ENCODE assay signal across 8 cellular contexts in the genomic region with DNA sequence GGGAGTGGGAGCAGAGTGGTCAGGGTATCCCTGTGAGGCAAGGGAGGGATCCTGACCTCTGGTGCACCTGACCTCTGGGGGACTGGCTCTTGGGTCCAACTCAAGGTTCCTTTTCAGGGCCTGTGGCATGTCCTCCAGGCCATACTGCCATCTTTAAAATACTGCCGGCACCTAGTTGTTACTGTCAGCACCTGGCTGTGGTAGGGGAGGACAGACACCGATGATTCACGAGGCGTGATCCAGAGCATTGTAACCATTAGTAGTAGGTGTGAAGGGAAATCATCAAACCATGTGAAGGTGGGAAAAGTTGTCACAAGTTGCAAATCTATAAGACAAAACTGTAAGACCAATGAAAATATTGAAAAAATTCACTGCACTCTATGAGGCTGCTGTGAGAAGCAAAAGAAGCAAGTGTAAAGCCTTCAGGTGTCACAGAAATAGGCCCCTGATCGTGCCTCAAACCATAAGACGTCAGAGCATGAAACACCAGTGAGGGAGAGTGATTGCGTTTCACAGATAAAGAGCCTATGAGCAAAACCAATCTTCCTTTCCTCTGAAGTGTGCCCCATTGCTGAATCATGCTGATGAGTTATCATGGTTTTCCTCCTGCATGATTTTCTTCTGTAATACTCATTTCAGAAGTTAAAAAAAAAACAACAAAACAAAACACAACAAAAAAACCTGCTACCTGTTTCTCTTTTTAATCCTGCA. TPM values are rescaled to one million over a fixed set of nuclear protein-coding genes. Genes with fewer than 3 reads are reported as not detected.
DNase-seq lines count a peak whose midpoint lies in the region; ATAC-seq and TF ChIP-seq lines count a peak whose summit lies in the region.

No MANE protein-coding gene starts in this region.

- intact Hi-C loops in ovary (cut with DNase I) = no loop called here

- TF ChIP-seq EP300 in ovary (IDR thresholded peaks at IDR 0.05) = no peak

- H3K27ac ChIP-seq in ovary = peak overlapping the region in 1 of 2 donors; percentile 31

- H3K27ac Mint-ChIP-seq in activated CD8-positive, alpha-beta T cell treated with anti-CD3 and anti-CD28 coated beads, Interleukin-2, amount 10 ng/mL, durations not matched to agents 7 days and 5 days = peak overlapping the region; percentile 94

- no peaks in the 10 kb centered on the region for H3K9me3 ChIP-seq in ovary

- TF ChIP-seq POLR2A in ovary (IDR thresholded peaks at IDR 0.05) = no peak

- H3K4me1 ChIP-seq in ovary (ENCODE audit: insufficient read depth) = no peaks in the 10 kb centered on the region

- ATAC-seq in HG03095 (IDR thresholded peaks at IDR 0.05; ENCODE audit: unreplicated experiment) (peak; percentile 68), HG02678 (IDR thresholded peaks at IDR 0.05; ENCODE audit: unreplicated experiment) (no peak)
- ATAC-seq in activated CD8-positive, alpha-beta T cell treated with anti-CD3 and anti-CD28 coated beads, Interleukin-2, amount 10 ng/mL, durations not matched to agents 7 days and 5 days = peak; percentile 93

- no peak for TF ChIP-seq CTCF in ovary (IDR thresholded peaks at IDR 0.05)

- H3K27me3 Mint-ChIP-seq in activated CD8-positive, alpha-beta T cell treated with anti-CD3 and anti-CD28 coated beads, Interleukin-2, amount 10 ng/mL, durations not matched to agents 7 days and 5 days (ENCODE audit: low read depth) = peaks cover 2% of the 10 kb centered on the region

- H3K36me3 Mint-ChIP-seq in activated CD8-positive, alpha-beta T cell treated with anti-CD3 and anti-CD28 coated beads, Interleukin-2, amount 10 ng/mL, durations not matched to agents 7 days and 5 days (ENCODE audit: low read depth) = peaks cover 13% of the 10 kb centered on the region

- no peaks in the 10 kb centered on the region for H3K27me3 ChIP-seq in ovary

- no peaks in the 10 kb centered on the region for H3K36me3 ChIP-seq in ovary

- CTCF ChIA-PET in activated CD8-positive, alpha-beta T cell treated with anti-CD3 and anti-CD28 coated beads, Interleukin-2, amount 10 ng/mL, durations not matched to agents 7 days and 5 days (lab: Charles Lee) = interaction anchor here (1.1 to 1.4 kb wide), 3 partner anchors 20 to 44 kb away, joined by 3 to 6 read pairs (median 5); no protein-coding TSS in a partner anchor

- 80 to 84% (median 84%) methylated on average over 7 of the region's 7 CpGs for WGBS in ovary, 3 donors

- H3K4me3 ChIP-seq in ovary = no peak overlapping the region

- peaks cover 88% of the 10 kb centered on the region for H3K4me1 Mint-ChIP-seq in activated CD8-positive, alpha-beta T cell treated with anti-CD3 and anti-CD28 coated beads, Interleukin-2, amount 10 ng/mL, durations not matched to agents 7 days and 5 days (ENCODE audit: low read depth)

- DNase-seq in activated CD8-positive, alpha-beta T cell treated with anti-CD3 and anti-CD28 coated beads, Interleukin-2, amount 10 ng/mL, durations not matched to agents 7 days and 5 days = peak; percentile 81
- peak; percentile 36 for DNase-seq in fibroblast of gingiva (ENCODE audit: low read depth)
- peak; percentile 39 to 40 for DNase-seq in stimulated activated CD8-positive, alpha-beta memory T cell treated with anti-CD3 and anti-CD28 coated beads, Interleukin-2, amount 100 ng/mL, for 48 hours (ENCODE audit: low read depth in 2 of 2)
- DNase-seq in ovary = no peak
- no peak for DNase-seq in NCI-H2081 treated with DMSO at 0.1 percent for 48 hours (lab: John Stamatoyannopoulos, UW)
- DNase-seq in NCI-H2171 treated with DMSO at 0.1 percent for 48 hours (lab: John Stamatoyannopoulos, UW) = no peak

- H3K4me3 Mint-ChIP-seq in activated CD8-positive, alpha-beta T cell treated with anti-CD3 and anti-CD28 coated beads, Interleukin-2, amount 10 ng/mL, durations not matched to agents 7 days and 5 days = peak overlapping the region; percentile 39

- POLR2A ChIA-PET in activated CD8-positive, alpha-beta T cell treated with anti-CD3 and anti-CD28 coated beads, Interleukin-2, amount 10 ng/mL, durations not matched to agents 7 days and 5 days (lab: Charles Lee) = interaction anchor here (1.1 kb wide), 2 partner anchors 18 to 136 kb away, joined by 3 to 4 read pairs; no protein-coding TSS in a partner anchor

- no peaks in the 10 kb centered on the region for H3K9me3 Mint-ChIP-seq in activated CD8-positive, alpha-beta T cell treated with anti-CD3 and anti-CD28 coated beads, Interleukin-2, amount 10 ng/mL, durations not matched to agents 7 days and 5 days (ENCODE audit: insufficient read depth)

RNA-seq across cellular contexts. Expression of a gene that starts 55.3 kb away (rescaled TPM):
- total RNA-seq in activated CD8-positive, alpha-beta T cell treated with anti-CD3 and anti-CD28 coated beads, Interleukin-2, amount 10 ng/mL, durations not matched to agents 7 days and 5 days = 10 to 100 TPM; 26.5 to 27.7 TPM
- 1 to 10 TPM; 1.2 to 5.5 (median 2.9) TPM for total RNA-seq in ovary
- 1 to 10 TPM; 1.4 to 4.9 TPM for polyA plus RNA-seq in ovary

Comparison
In these comparisons a context has a peak if more than half of its experiments do, and no peak if none do; other contexts are left out.
1. DNase-seq: peak in activated CD8-positive, alpha-beta T cell treated with anti-CD3 and anti-CD28 coated beads, Interleukin-2, amount 10 ng/mL, durations not matched to agents 7 days and 5 days (single experiment), fibroblast of gingiva (single experiment) and stimulated activated CD8-positive, alpha-beta memory T cell treated with anti-CD3 and anti-CD28 coated beads, Interleukin-2, amount 100 ng/mL, for 48 hours (2 of 2); none in ovary (0 of 5), NCI-H2081 treated with DMSO at 0.1 percent for 48 hours (single experiment) and NCI-H2171 treated with DMSO at 0.1 percent for 48 hours (single experiment).
2. RNA of a gene that starts 55.3 kb away (total RNA-seq): 26.5 to 27.7 TPM in activated CD8-positive, alpha-beta T cell treated with anti-CD3 and anti-CD28 coated beads, Interleukin-2, amount 10 ng/mL, durations not matched to agents 7 days and 5 days; 1.2 to 5.5 TPM in ovary; every median in the first group is over 4 times any median in the second.